In the genomic region with DNA sequence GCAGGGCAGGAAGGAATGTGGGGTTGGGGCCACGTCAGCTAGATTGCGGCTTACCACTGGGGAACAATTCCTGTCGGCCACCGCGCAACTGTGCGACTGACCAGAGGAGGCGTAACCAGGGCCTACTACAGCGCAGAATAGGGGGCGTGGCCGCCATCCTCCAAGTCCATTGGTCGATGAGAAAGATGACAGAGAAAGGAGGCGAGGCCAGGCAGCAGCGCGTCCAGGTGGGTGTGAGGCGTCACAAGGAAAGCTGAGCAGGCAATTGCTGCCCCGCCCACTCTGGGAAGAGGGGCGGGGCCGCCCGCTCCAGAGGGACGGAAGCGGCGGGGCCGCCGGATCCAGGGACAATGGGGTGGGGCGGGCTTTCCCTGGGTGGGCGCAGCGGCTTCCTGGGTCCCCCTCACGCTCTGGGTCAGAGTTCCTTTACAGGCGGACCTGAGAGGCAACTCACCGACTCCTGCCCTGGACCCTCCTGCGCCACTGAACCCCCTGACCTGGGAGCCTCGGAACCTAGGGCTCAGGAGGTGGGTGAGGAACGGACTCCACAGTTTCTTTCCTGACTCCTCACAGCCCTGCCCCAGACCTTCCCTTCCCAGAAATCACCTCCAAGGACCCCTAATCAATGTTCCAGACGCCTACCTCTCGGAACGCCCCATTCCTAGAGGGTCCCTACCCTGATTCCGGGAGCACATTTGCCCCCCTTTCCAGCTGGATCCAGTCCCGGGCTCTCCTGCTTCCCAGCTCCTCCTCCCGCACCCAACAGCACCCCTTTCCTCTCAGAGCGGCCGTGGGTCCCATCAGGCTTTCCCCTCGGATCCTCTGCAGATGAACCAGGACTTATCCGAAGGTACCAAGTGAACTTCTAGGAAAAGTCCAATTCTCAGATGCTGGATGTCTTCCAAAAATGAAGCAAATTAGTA, we compare ENCODE assay signal across 1 cellular context.
TF ChIP-seq lines count a peak whose summit lies in the region.

No MANE protein-coding gene starts in this region.

TF ChIP-seq in WTC11, 78 proteins besides CTCF, POLR2A, EP300 and RAD21 (continued from another document):
- TF ChIP-seq, protein P1, sequence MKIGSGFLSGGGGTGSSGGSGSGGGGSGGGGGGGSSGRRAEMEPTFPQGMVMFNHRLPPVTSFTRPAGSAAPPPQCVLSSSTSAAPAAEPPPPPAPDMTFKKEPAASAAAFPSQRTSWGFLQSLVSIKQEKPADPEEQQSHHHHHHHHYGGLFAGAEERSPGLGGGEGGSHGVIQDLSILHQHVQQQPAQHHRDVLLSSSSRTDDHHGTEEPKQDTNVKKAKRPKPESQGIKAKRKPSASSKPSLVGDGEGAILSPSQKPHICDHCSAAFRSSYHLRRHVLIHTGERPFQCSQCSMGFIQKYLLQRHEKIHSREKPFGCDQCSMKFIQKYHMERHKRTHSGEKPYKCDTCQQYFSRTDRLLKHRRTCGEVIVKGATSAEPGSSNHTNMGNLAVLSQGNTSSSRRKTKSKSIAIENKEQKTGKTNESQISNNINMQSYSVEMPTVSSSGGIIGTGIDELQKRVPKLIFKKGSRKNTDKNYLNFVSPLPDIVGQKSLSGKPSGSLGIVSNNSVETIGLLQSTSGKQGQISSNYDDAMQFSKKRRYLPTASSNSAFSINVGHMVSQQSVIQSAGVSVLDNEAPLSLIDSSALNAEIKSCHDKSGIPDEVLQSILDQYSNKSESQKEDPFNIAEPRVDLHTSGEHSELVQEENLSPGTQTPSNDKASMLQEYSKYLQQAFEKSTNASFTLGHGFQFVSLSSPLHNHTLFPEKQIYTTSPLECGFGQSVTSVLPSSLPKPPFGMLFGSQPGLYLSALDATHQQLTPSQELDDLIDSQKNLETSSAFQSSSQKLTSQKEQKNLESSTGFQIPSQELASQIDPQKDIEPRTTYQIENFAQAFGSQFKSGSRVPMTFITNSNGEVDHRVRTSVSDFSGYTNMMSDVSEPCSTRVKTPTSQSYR (CRISPR knock-in tag; IDR thresholded peaks at IDR 0.05) = no peak
- TF ChIP-seq FOXJ3 (CRISPR knock-in tag; IDR thresholded peaks at IDR 0.05; ENCODE audit: borderline replicate concordance) = no peak
- TF ChIP-seq, protein P2, sequence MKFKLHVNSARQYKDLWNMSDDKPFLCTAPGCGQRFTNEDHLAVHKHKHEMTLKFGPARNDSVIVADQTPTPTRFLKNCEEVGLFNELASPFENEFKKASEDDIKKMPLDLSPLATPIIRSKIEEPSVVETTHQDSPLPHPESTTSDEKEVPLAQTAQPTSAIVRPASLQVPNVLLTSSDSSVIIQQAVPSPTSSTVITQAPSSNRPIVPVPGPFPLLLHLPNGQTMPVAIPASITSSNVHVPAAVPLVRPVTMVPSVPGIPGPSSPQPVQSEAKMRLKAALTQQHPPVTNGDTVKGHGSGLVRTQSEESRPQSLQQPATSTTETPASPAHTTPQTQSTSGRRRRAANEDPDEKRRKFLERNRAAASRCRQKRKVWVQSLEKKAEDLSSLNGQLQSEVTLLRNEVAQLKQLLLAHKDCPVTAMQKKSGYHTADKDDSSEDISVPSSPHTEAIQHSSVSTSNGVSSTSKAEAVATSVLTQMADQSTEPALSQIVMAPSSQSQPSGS (CRISPR knock-in tag; IDR thresholded peaks at IDR 0.05; ENCODE audit: borderline replicate concordance, low read depth) = no peak
- TF ChIP-seq, protein P3, sequence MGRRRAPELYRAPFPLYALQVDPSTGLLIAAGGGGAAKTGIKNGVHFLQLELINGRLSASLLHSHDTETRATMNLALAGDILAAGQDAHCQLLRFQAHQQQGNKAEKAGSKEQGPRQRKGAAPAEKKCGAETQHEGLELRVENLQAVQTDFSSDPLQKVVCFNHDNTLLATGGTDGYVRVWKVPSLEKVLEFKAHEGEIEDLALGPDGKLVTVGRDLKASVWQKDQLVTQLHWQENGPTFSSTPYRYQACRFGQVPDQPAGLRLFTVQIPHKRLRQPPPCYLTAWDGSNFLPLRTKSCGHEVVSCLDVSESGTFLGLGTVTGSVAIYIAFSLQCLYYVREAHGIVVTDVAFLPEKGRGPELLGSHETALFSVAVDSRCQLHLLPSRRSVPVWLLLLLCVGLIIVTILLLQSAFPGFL (CRISPR knock-in tag; IDR thresholded peaks at IDR 0.05; ENCODE audit: borderline replicate concordance) = no peak
- TF ChIP-seq, protein P4, sequence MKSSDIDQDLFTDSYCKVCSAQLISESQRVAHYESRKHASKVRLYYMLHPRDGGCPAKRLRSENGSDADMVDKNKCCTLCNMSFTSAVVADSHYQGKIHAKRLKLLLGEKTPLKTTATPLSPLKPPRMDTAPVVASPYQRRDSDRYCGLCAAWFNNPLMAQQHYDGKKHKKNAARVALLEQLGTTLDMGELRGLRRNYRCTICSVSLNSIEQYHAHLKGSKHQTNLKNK (CRISPR knock-in tag; IDR thresholded peaks at IDR 0.05) = no peak
- no peak for TF ChIP-seq ZNF423 (CRISPR knock-in tag; IDR thresholded peaks at IDR 0.05)
- TF ChIP-seq, protein P5, sequence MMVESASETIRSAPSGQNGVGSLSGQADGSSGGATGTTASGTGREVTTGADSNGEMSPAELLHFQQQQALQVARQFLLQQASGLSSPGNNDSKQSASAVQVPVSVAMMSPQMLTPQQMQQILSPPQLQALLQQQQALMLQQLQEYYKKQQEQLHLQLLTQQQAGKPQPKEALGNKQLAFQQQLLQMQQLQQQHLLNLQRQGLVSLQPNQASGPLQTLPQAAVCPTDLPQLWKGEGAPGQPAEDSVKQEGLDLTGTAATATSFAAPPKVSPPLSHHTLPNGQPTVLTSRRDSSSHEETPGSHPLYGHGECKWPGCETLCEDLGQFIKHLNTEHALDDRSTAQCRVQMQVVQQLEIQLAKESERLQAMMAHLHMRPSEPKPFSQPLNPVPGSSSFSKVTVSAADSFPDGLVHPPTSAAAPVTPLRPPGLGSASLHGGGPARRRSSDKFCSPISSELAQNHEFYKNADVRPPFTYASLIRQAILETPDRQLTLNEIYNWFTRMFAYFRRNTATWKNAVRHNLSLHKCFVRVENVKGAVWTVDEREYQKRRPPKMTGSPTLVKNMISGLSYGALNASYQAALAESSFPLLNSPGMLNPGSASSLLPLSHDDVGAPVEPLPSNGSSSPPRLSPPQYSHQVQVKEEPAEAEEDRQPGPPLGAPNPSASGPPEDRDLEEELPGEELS (CRISPR knock-in tag; IDR thresholded peaks at IDR 0.05) = no peak
- no peak for TF ChIP-seq PRRX2 (CRISPR knock-in tag; IDR thresholded peaks at IDR 0.05)
- no peak for TF ChIP-seq ETV6 (CRISPR knock-in tag; IDR thresholded peaks at IDR 0.05)
- no peak for TF ChIP-seq TP53 (CRISPR knock-in tag; IDR thresholded peaks at IDR 0.05)
